In the genomic region with DNA sequence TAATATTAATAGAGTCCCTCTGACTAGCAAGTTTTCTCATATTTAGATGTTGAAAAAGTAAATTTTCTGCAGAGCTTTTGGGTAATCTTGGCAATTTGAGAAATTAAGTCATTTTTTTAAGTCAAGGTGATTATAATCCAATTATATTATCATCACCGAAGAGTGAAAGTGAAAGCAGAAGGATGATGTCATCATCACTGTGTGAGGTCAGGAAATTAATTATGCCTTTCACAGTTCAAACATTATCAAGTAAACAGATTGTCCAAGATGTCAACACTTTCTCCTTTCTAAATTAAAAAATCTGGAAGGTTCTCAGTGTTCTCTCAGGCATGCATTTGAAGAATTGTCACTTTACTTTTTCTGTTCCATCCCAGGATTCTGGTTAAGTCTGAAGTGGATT, we compare ENCODE assay signal across 17 cellular contexts.
DNase-seq lines count a peak whose midpoint lies in the region; ATAC-seq, FAIRE-seq and TF ChIP-seq lines count a peak whose summit lies in the region.
"Had no signal": no experiment of that assay in that cellular context is flagged by ENCODE, and none has a peak within 500 bp of the region (broad histone marks: within the 10 kb centered on the region; RNA-seq: fewer than 3 reads in every experiment).

No MANE protein-coding gene starts in this region.

- WGBS in A549 (ENCODE audit: missing lambda C conversion rate) = 6% methylated on average over 1 of the region's 1 CpG

- H3K4me3 ChIP-seq in A549 (no peak overlapping the region), OCI-LY1 (ENCODE audit: low read depth, low read length, poor library complexity, severe bottlenecking) (peak overlapping the region; percentile 19), epithelial cell of proximal tubule (ENCODE audit: low read depth, low read length) (peak overlapping the region; percentile 16), WERI-Rb-1 (ENCODE audit: low read depth, low read length) (no peak overlapping the region)
- H3K4me3 ChIP-seq: Peyer's patch had no signal

- H3K9me3 ChIP-seq in A549 (no peaks in the 10 kb centered on the region), OCI-LY1 (ENCODE audit: low read length) (no peaks in the 10 kb centered on the region), WERI-Rb-1 (ENCODE audit: severe bottlenecking) (no peaks in the 10 kb centered on the region)
- H3K9me3 ChIP-seq: Peyer's patch had no signal

- H3K27me3 ChIP-seq in OCI-LY1 (ENCODE audit: insufficient read depth, low read length) (no peaks in the 10 kb centered on the region), WERI-Rb-1 (ENCODE audit: insufficient read depth, low read depth, severe bottlenecking) (no peaks in the 10 kb centered on the region)
- H3K27me3 ChIP-seq: Peyer's patch had no signal

- H3K36me3 ChIP-seq in OCI-LY1 (ENCODE audit: insufficient read depth, low read length) = no peaks in the 10 kb centered on the region
- H3K36me3 ChIP-seq in WERI-Rb-1 = no peaks in the 10 kb centered on the region
- H3K36me3 ChIP-seq: Peyer's patch had no signal

- no peak for TF ChIP-seq EP300 in A549 (IDR thresholded peaks at IDR 0.05)

- H2AFZ ChIP-seq in OCI-LY1 (ENCODE audit: low read length) = no peak overlapping the region

- no peak overlapping the region for H3K9ac ChIP-seq in OCI-LY1 (ENCODE audit: low read length)

- H3F3A ChIP-seq in OCI-LY1 (ENCODE audit: insufficient read depth, low read length) = no peaks in the 10 kb centered on the region

- TF ChIP-seq RAD21 in A549 (conservative IDR thresholded peaks at IDR 0.05 in 1 of 2, IDR thresholded peaks at IDR 0.05 in 1 of 2) = no peak

- H3K4me1 ChIP-seq in A549 = no peaks in the 10 kb centered on the region
- H3K4me1 ChIP-seq in OCI-LY1 (ENCODE audit: insufficient read depth, low read length, severe bottlenecking) = no peaks in the 10 kb centered on the region
- H3K4me1 ChIP-seq: Peyer's patch had no signal

- ATAC-seq in A549 = no peak
- ATAC-seq in HG03442 (IDR thresholded peaks at IDR 0.05; ENCODE audit: unreplicated experiment) = no peak
- ATAC-seq: Right ventricle myocardium inferior had no signal

- POLR2A ChIA-PET in A549 (lab: Yijun Ruan, JAX) = no interaction called here

- no peak for FAIRE-seq in A549 (lab: Jason Lieb, UNC)

- H3K27ac ChIP-seq in A549 (no peak overlapping the region), OCI-LY1 (ENCODE audit: low read depth, low read length, poor library complexity, severe bottlenecking) (no peak overlapping the region), WERI-Rb-1 (no peak overlapping the region)
- H3K27ac ChIP-seq: 22Rv1, Peyer's patch had no signal

- DNase-seq in DMS 273 (lab: John Stamatoyannopoulos, UW; ENCODE audit: unreplicated experiment) (peak; percentile 3), DMS 273 treated with DMSO at 0.1 percent for 48 hours (lab: John Stamatoyannopoulos, UW) (no peak), A549 (ENCODE audit: low read depth in 1 of 2, low spot score in 1 of 2) (no peak), epithelial cell of proximal tubule (ENCODE audit: low read depth) (no peak), WERI-Rb-1 (no peak)
- DNase-seq in effector CD8-positive, alpha-beta T cell (lab: John Stamatoyannopoulos, UW) = no peak
- DNase-seq: DMS153, H9, Kasumi-1, MM.1S, NCI-H1092 treated with DMSO at 0.1 percent for 48 hours, NCI-H748 treated with DMSO at 0.1 percent for 48 hours, Peyer's patch had no signal

- H3K79me2 ChIP-seq in OCI-LY1 (ENCODE audit: insufficient read depth, low read length) = no peaks in the 10 kb centered on the region

- no peak for TF ChIP-seq CTCF in A549 (IDR thresholded peaks at IDR 0.05)
- no peak for TF ChIP-seq CTCF in OCI-LY1 (IDR thresholded peaks at IDR 0.05; ENCODE audit: low read length)
- TF ChIP-seq CTCF in epithelial cell of proximal tubule (conservative IDR thresholded peaks at IDR 0.05; ENCODE audit: low read depth, low read length) = no peak
- TF ChIP-seq CTCF in WERI-Rb-1 (IDR thresholded peaks at IDR 0.05; ENCODE audit: low read depth, low read length) = no peak

- H3K9me2 ChIP-seq in OCI-LY1 (ENCODE audit: low read depth, low read length) = no peaks in the 10 kb centered on the region

- H3K4me2 ChIP-seq in A549 (peak overlapping the region; percentile 30; the same call in 1 of the 3 replicates), OCI-LY1 (ENCODE audit: low read length) (no peak overlapping the region)

- no peaks in the 10 kb centered on the region for H4K20me1 ChIP-seq in OCI-LY1 (ENCODE audit: insufficient read depth, low read length)

- TF ChIP-seq POLR2A in A549 (IDR thresholded peaks at IDR 0.05; ENCODE audit: low read length) = no peak

- CTCF ChIA-PET in A549 (lab: Yijun Ruan, JAX) = no interaction called here

TF ChIP-seq in A549, 52 proteins besides CTCF, POLR2A, EP300 and RAD21:
- TF ChIP-seq TP53 (CRISPR knock-in tag; IDR thresholded peaks at IDR 0.05) (no peak), GATA3 (IDR thresholded peaks at IDR 0.05; ENCODE audit: borderline replicate concordance) (no peak), ZSCAN20 (CRISPR knock-in tag; IDR thresholded peaks at IDR 0.05) (no peak), FOSB (CRISPR knock-in tag; IDR thresholded peaks at IDR 0.05) (no peak), MAZ (IDR thresholded peaks at IDR 0.05; ENCODE audit: borderline replicate concordance, low read depth, low read length) (no peak), POLR2AphosphoS2 (conservative IDR thresholded peaks at IDR 0.05; ENCODE audit: low read length) (no peak), FOSL2 (IDR thresholded peaks at IDR 0.05) (no peak), FOSL2 (CRISPR knock-in tag; IDR thresholded peaks at IDR 0.05) (no peak), HOXB13 (CRISPR knock-in tag; IDR thresholded peaks at IDR 0.05; ENCODE audit: low read depth) (no peak), PHF8 (IDR thresholded peaks at IDR 0.05; ENCODE audit: borderline replicate concordance, low read depth) (no peak), KDM5A (IDR thresholded peaks at IDR 0.05) (no peak), HDAC2 (IDR thresholded peaks at IDR 0.05) (no peak)
- TF ChIP-seq, protein P1, sequence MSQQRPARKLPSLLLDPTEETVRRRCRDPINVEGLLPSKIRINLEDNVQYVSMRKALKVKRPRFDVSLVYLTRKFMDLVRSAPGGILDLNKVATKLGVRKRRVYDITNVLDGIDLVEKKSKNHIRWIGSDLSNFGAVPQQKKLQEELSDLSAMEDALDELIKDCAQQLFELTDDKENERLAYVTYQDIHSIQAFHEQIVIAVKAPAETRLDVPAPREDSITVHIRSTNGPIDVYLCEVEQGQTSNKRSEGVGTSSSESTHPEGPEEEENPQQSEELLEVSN (IDR thresholded peaks at IDR 0.05; ENCODE audit: borderline replicate concordance, low read depth) = no peak
- TF ChIP-seq, protein P2, sequence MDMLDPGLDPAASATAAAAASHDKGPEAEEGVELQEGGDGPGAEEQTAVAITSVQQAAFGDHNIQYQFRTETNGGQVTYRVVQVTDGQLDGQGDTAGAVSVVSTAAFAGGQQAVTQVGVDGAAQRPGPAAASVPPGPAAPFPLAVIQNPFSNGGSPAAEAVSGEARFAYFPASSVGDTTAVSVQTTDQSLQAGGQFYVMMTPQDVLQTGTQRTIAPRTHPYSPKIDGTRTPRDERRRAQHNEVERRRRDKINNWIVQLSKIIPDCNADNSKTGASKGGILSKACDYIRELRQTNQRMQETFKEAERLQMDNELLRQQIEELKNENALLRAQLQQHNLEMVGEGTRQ (IDR thresholded peaks at IDR 0.05) = no peak

Comparison
In these comparisons a context has a peak if more than half of its experiments do, and no peak if none do; other contexts are left out.
1. H3K4me3 ChIP-seq: peak in OCI-LY1 (single experiment) and epithelial cell of proximal tubule (single experiment); none in A549 (single experiment) and WERI-Rb-1 (single experiment).